12 cellular contexts compared by ENCODE assay signal in the genomic region with DNA sequence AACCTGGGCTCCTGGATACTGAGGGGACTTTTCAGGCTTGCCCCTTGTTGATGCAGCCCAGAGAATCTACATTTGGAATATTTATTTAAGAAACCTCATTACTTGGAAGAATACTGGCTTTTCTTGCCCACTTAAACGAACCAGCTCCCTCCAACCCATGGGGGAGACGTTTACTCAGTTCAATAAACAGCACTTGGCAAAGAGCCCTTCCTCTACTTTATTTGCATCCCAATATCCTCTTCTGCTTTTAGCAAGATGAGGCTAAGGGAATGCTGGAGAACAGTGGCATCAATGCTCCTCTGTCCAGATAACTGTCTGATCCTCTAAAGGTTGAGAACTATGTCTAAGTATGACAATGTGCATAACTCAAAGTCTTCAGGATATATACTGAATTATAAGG. TPM values are rescaled to one million over a fixed set of nuclear protein-coding genes. Genes with fewer than 3 reads are reported as not detected.
"Had no signal": no experiment of that assay in that cellular context is flagged by ENCODE, and none has a peak within 500 bp of the region (broad histone marks: within the 10 kb centered on the region; RNA-seq: fewer than 3 reads in every experiment).

No MANE protein-coding gene starts in this region.

- H3K27me3 ChIP-seq: adrenal gland, body of pancreas, pancreas had no signal

- H3K27ac ChIP-seq: adrenal gland had no signal

- DNase-seq: activated B cell treated with CpG ODN at 0.5 μM for 24 hours; activated CD4-positive, alpha-beta T cell treated with anti-CD3 and anti-CD28 coated beads, Interleukin-2, amount 10 ng/mL, durations not matched to agents 7 days and 5 days; activated naive CD4-positive, alpha-beta T cell treated with anti-CD3 and anti-CD28 coated beads, Interleukin-2, amount 50 U/mL, for 16 hours; activated T-cell treated with anti-CD3 and anti-CD28 coated beads for 4 hours; adrenal gland; body of pancreas; immature natural killer cell; left colon; pancreas; retina; stimulated activated CD4-positive, alpha-beta T cell treated with anti-CD3 and anti-CD28 coated beads, Interleukin-15, amount 100 ng/mL, for 24 hours had no signal

- ATAC-seq: body of pancreas, esophagus mucosa, pancreas had no signal

- H3K9me3 ChIP-seq: adrenal gland, body of pancreas, pancreas had no signal

- H3K4me1 ChIP-seq: adrenal gland had no signal

- H3K36me3 ChIP-seq: adrenal gland, pancreas had no signal

- H3K4me3 ChIP-seq: adrenal gland, body of pancreas, pancreas had no signal

RNA-seq across cellular contexts. Expression of a gene that starts 22.2 kb away (rescaled TPM):
- polyA plus RNA-seq: immature natural killer cell had no signal
